Comparison of ENCODE assay signal across 2 cellular contexts in genomic region chr9:107858260-107858659, GRCh38.
A peak's percentile ranks its signal among the peaks of the same experiment; 100 is the strongest.
TF ChIP-seq lines count a peak whose summit lies in the region.

No MANE protein-coding gene starts in this region.

TF ChIP-seq in liver, 16 proteins besides CTCF, POLR2A, EP300 and RAD21 (continued from another document):
- TF ChIP-seq REST (IDR thresholded peaks at IDR 0.05): no peak
- TF ChIP-seq FOXA1 (IDR thresholded peaks at IDR 0.05): no peak
- peak; percentile 23 to 31 for TF ChIP-seq HNF4A (conservative IDR thresholded peaks at IDR 0.05)
- TF ChIP-seq ZBTB33 (IDR thresholded peaks at IDR 0.05): no peak

TF ChIP-seq in HepG2, 621 proteins besides CTCF, POLR2A, EP300 and RAD21 (continued from another document):
- TF ChIP-seq ZNF83 (CRISPR knock-in tag; IDR thresholded peaks at IDR 0.05; ENCODE audit: borderline replicate concordance) (no peak), ZKSCAN8 (CRISPR knock-in tag; IDR thresholded peaks at IDR 0.05; ENCODE audit: borderline replicate concordance) (no peak), ZNF724P (CRISPR knock-in tag; IDR thresholded peaks at IDR 0.05; ENCODE audit: borderline replicate concordance) (no peak), ZFP37 (CRISPR knock-in tag; IDR thresholded peaks at IDR 0.05; ENCODE audit: borderline replicate concordance) (no peak), ZSCAN31 (CRISPR knock-in tag; IDR thresholded peaks at IDR 0.05; ENCODE audit: low read depth) (no peak)
